Comparison of ENCODE assay signal across 15 cellular contexts in genomic region chr1:99986656-99987225, GRCh38.
"Had no signal": no experiment of that assay in that cellular context is flagged by ENCODE, and none has a peak within 500 bp of the region (broad histone marks: within the 10 kb centered on the region; RNA-seq: fewer than 3 reads in every experiment).

No MANE protein-coding gene starts in this region.

- H3K9me3 ChIP-seq: adrenal gland, ovary had no signal

- H3K4me2 ChIP-seq: neural progenitor cell, SK-N-SH had no signal

- H3K9ac ChIP-seq: neural progenitor cell, SK-N-SH had no signal

- FAIRE-seq: islet of Langerhans had no signal

- H3K27me3 ChIP-seq: adrenal gland, left lung, neural progenitor cell, ovary, right atrium auricular region, tibial artery had no signal

- DNase-seq: activated B cell treated with CpG ODN at 0.5 μM for 24 hours; activated naive CD4-positive, alpha-beta T cell treated with anti-CD3 and anti-CD28 coated beads, Interleukin-2, amount 50 U/mL, for 16 hours; activated T-cell treated with anti-CD3 and anti-CD28 coated beads, Interleukin-2, amount 50 U/mL, for 1 hour; adrenal gland; foreskin fibroblast; head of caudate nucleus; left lung; ovary; SK-N-SH; tibial artery had no signal

- H3K36me3 ChIP-seq: adrenal gland, neural progenitor cell, ovary, right atrium auricular region had no signal

- H3K27ac ChIP-seq: adrenal gland, neural progenitor cell, ovary, right atrium auricular region, tibial artery had no signal

- H3K4me1 ChIP-seq: neural progenitor cell, right atrium auricular region, tibial artery had no signal

- H2AFZ ChIP-seq: neural progenitor cell had no signal

- ATAC-seq: esophagus mucosa; left lung; stimulated activated effector memory CD8-positive, alpha-beta T cell treated with anti-CD3 and anti-CD28 coated beads, Interleukin-12 subunit alpha, Interleukin-12 subunit beta, amount 100 ng/mL, for 72 hours had no signal

- H3K4me3 ChIP-seq: adrenal gland, left lung, neural progenitor cell, ovary, right atrium auricular region, tibial artery had no signal
